In the genomic region with DNA sequence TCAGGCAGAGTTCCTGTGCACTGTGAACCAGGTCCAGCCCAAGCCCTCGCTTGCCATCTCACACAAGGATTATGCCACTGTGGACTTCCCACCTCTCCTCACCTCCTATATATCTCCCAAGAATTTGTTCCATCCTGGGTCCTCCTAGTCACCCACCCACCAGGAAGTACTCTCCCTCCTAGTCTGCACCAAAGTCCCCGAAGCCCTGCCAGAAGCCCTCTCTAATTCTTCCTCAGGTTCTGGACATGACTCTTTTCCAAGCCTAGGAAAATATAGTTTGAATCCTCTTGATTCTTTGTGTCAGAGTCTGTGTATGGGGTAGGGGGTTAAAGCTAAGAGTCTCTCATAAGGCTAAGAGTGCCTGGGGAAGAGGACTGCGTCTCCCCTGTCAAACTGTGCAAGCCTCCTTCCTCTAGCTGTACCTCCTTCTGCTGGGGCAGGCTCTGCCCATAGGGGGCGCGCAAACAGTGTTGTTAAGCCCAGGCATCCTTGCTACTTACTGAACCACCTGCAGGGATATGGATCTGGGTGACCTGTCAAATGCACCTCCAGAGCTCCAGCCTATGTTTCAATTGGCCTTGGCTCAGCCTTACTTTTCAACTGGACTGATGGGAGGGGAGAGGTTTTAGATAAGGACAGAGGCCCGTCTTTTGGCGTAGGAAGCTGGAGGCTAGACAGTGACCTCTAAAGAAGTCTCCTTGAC, we compare ENCODE assay signal across 8 cellular contexts. TPM values are rescaled to one million over a fixed set of nuclear protein-coding genes. Genes with fewer than 3 reads are reported as not detected.
DNase-seq lines count a peak whose midpoint lies in the region; ATAC-seq lines count a peak whose summit lies in the region.

No MANE protein-coding gene starts in this region.

- no peaks in the 10 kb centered on the region for H3K9me3 ChIP-seq in SJCRH30 (replicated peaks)

- H3K4me1 ChIP-seq in SJCRH30 = no peaks in the 10 kb centered on the region

- DNase-seq in G401 (ENCODE audit: low spot score) (peak; percentile 62), M059J (ENCODE audit: low read depth) (peak; percentile 88), SJCRH30 (peak; percentile 60 to 72), glomerular visceral epithelial cell (ENCODE audit: extremely low spot score) (peak; percentile 73), retina (peak; percentile 55)
- DNase-seq in activated gamma-delta T cell treated with anti-CD3 and anti-CD28 coated beads, Interleukin-2, amount 50 U/mL, for 16 hours (ENCODE audit: low read depth) = peak; percentile 69

- peaks cover 12% of the 10 kb centered on the region for H3K27me3 ChIP-seq in SJCRH30

- no peak overlapping the region for H3K27ac ChIP-seq in SJCRH30

- no peaks in the 10 kb centered on the region for H3K36me3 ChIP-seq in SJCRH30

- in situ Hi-C loops in G401 (cut with HindIII; ENCODE audit: low sequenced_read_pairs) = no loop called here

- ATAC-seq in GM21737 (IDR thresholded peaks at IDR 0.05; ENCODE audit: unreplicated experiment) = no peak
- ATAC-seq in HG02798 (IDR thresholded peaks at IDR 0.05; ENCODE audit: poor library complexity, unreplicated experiment) = no peak

- H3K4me3 ChIP-seq in SJCRH30 = no peak overlapping the region

RNA-seq across cellular contexts. Expression of a gene that starts 16.6 kb away (rescaled TPM):
- 22.6 and 23.7 TPM in 2 replicates for total RNA-seq in G401 (2014; rRNA removed; shearing (Covaris generic))
- 5.5 and 7.4 TPM in 2 replicates for total RNA-seq in M059J (2014; rRNA removed; shearing (Covaris generic))
- total RNA-seq in SJCRH30 (2014; rRNA removed; shearing (Covaris generic)) = 0.10 and 0.34 TPM in 2 replicates

RNA-seq across cellular contexts. Expression of a gene that starts 42.7 kb away (rescaled TPM):
- total RNA-seq in G401 (2014; rRNA removed; shearing (Covaris generic)) = 6.3 and 11.2 TPM in 2 replicates
- total RNA-seq in M059J (2014; rRNA removed; shearing (Covaris generic)) = 0.15 and 0.96 TPM in 2 replicates
- not detected in 2 replicates for total RNA-seq in SJCRH30 (2014; rRNA removed; shearing (Covaris generic))
